ENCODE assay signal across 24 cellular contexts in genomic region chr3:2910997-2911396, GRCh38.
"Had no signal": no experiment of that assay in that cellular context is flagged by ENCODE, and none has a peak within 500 bp of the region (broad histone marks: within the 10 kb centered on the region; RNA-seq: fewer than 3 reads in every experiment).

No MANE protein-coding gene starts in this region.

- H3K36me3 Mint-ChIP-seq: stimulated activated naive B cell treated with anti-CD40 and anti-IgM and Interleukin-4, amounts not matched to agents 10 μg/mL and 1 μg/mL and 100 μg/mL, for 72 hours had no signal

- H3K4me1 Mint-ChIP-seq: naive thymus-derived CD8-positive, alpha-beta T cell; nephron; neural progenitor cell; stimulated activated naive B cell treated with anti-CD40 and anti-IgM and Interleukin-4, amounts not matched to agents 10 μg/mL and 1 μg/mL and 100 μg/mL, for 72 hours had no signal

- H3K27ac Mint-ChIP-seq: naive thymus-derived CD8-positive, alpha-beta T cell; nephron; neural progenitor cell; stimulated activated naive B cell treated with anti-CD40 and anti-IgM and Interleukin-4, amounts not matched to agents 10 μg/mL and 1 μg/mL and 100 μg/mL, for 72 hours had no signal

- ATAC-seq: left colon; left lung; lower lobe of right lung; naive thymus-derived CD8-positive, alpha-beta T cell; right lobe of liver; stimulated activated naive CD8-positive, alpha-beta T cell treated with anti-CD3 and anti-CD28 coated beads, Interleukin-15, Interleukin-2, amounts not matched to agents 100 U/mL and 50 U/mL, for 24 hours; upper lobe of right lung had no signal

- H3K4me3 Mint-ChIP-seq: naive thymus-derived CD8-positive, alpha-beta T cell; nephron; neural progenitor cell; stimulated activated naive B cell treated with anti-CD40 and anti-IgM and Interleukin-4, amounts not matched to agents 10 μg/mL and 1 μg/mL and 100 μg/mL, for 72 hours had no signal

- H3K4me3 ChIP-seq: left lung, lower lobe of right lung, neural progenitor cell, right atrium auricular region, right lobe of liver, smooth muscle cell, stomach, thoracic aorta, tibial artery, upper lobe of right lung had no signal

- H3K27me3 Mint-ChIP-seq: stimulated activated naive B cell treated with anti-CD40 and anti-IgM and Interleukin-4, amounts not matched to agents 10 μg/mL and 1 μg/mL and 100 μg/mL, for 72 hours had no signal

- DNase-seq: hippocampal formation; left colon; left lung; lower lobe of right lung; mammary epithelial cell; mesenchymal stem cell; naive thymus-derived CD8-positive, alpha-beta T cell; occipital lobe; right lobe of liver; stimulated activated CD4-positive, alpha-beta T cell treated with anti-CD3 and anti-CD28 coated beads, Interleukin-1b, Interleukin-23, amount 100 ng/mL, for 48 hours; stimulated activated CD4-positive, alpha-beta T cell treated with anti-CD3 and anti-CD28 coated beads, Interleukin-2, amount 100 ng/mL, for 48 hours; stimulated activated CD4-positive, alpha-beta T cell treated with anti-CD3 and anti-CD28 coated beads, Interleukin-4, amount 100 ng/mL, for 4 hours; stimulated activated CD8-positive, alpha-beta memory T cell treated with anti-CD3 and anti-CD28 coated beads, Interleukin-4, amount 100 ng/mL, for 48 hours; stimulated activated naive B cell treated with anti-CD40 and anti-IgM and Interleukin-4, amounts not matched to agents 10 μg/mL and 1 μg/mL and 100 μg/mL, for 72 hours; stimulated activated naive CD8-positive, alpha-beta T cell treated with anti-CD3 and anti-CD28 coated beads, Interleukin-15, Interleukin-2, amounts not matched to agents 100 U/mL and 50 U/mL, for 24 hours; stomach; tibial artery; trophoblast cell; upper lobe of right lung had no signal
